Comparison of ENCODE assay signal across 8 cellular contexts in genomic region chr6:41682056-41682477, GRCh38. TPM values are rescaled to one million over a fixed set of nuclear protein-coding genes. Genes with fewer than 3 reads are reported as not detected.
A peak's percentile ranks its signal among the peaks of the same experiment; 100 is the strongest.
DNase-seq lines count a peak whose midpoint lies in the region; ATAC-seq and TF ChIP-seq lines count a peak whose summit lies in the region.

No MANE protein-coding gene starts in this region.

- peaks cover 11% of the 10 kb centered on the region for H3K27me3 ChIP-seq in IMR-90 (ENCODE audit: control insufficient read depth, insufficient read depth, low read length)
- no peaks in the 10 kb centered on the region for H3K27me3 ChIP-seq in naive thymus-derived CD4-positive, alpha-beta T cell (ENCODE audit: control insufficient read depth in 2 of 2, insufficient read depth in 2 of 2, low read length in 2 of 2)

- H3K4me3 Mint-ChIP-seq in naive thymus-derived CD4-positive, alpha-beta T cell = peak overlapping the region in 9 of 10 donors; percentile 18 to 84 (median 77)

- H3K23ac ChIP-seq in IMR-90 (ENCODE audit: low read depth, low read length) = no peak overlapping the region

- peak overlapping the region; percentile 33; the same call in 1 of the 2 replicates for H3K56ac ChIP-seq in IMR-90 (ENCODE audit: extremely low read depth, insufficient read depth, low read length)

- TF ChIP-seq POLR2A in IMR-90 (IDR thresholded peaks at IDR 0.05; ENCODE audit: low read depth, low read length) (no peak), erythroblast (IDR thresholded peaks at IDR 0.05; ENCODE audit: low read length) (no peak)

- H3K79me1 ChIP-seq in IMR-90 (ENCODE audit: low read depth in 1 of 2, low read length in 2 of 2) = no peaks in the 10 kb centered on the region

- peak overlapping the region in 4 of 9 donors; percentile 46 to 86 (median 68) for H3K27ac Mint-ChIP-seq in naive thymus-derived CD4-positive, alpha-beta T cell

- no peaks in the 10 kb centered on the region for H3K4me1 ChIP-seq in IMR-90 (ENCODE audit: control insufficient read depth, insufficient read depth, low read length)
- peaks cover 3 to 4% of the 10 kb centered on the region in 2 donors for H3K4me1 ChIP-seq in naive thymus-derived CD4-positive, alpha-beta T cell (ENCODE audit: control insufficient read depth in 2 of 2, insufficient read depth in 2 of 2, low read length in 2 of 2)

- no peak overlapping the region for H3K18ac ChIP-seq in IMR-90 (ENCODE audit: low read depth, low read length)

- DNase-seq in IMR-90 = peak; percentile 86
- peak; percentile 92 for DNase-seq in OCI-M1 (lab: John Stamatoyannopoulos, UW)
- peak; percentile 51 for DNase-seq in activated T-cell treated with anti-CD3 and anti-CD28 coated beads for 1 hour (ENCODE audit: low read depth)
- peak; percentile 77 to 81 for DNase-seq in erythroblast (lab: John Stamatoyannopoulos, UW)
- peak; percentile 33 to 71 (median 58) for DNase-seq in naive thymus-derived CD4-positive, alpha-beta T cell
- DNase-seq in stimulated activated CD8-positive, alpha-beta memory T cell treated with anti-CD3 and anti-CD28 coated beads, Interleukin-7, amount 100 ng/mL, for 4 hours (ENCODE audit: low read depth in 2 of 2) = peak; percentile 27 to 40

- H3K9ac ChIP-seq in IMR-90 (ENCODE audit: low read depth, low read length) = 0 out of 2 replicates have a peak overlapping the region, but pooled peaks have one; percentile 27

- intact Hi-C loops in IMR-90 (cut with micrococcal nuclease) = loop anchor here (1.0 to 5.0 kb wide), 6 partner anchors 79 to 610 kb away; partner anchors contain the start of genes NFYA and OARD1
- intact Hi-C loops in naive thymus-derived CD4-positive, alpha-beta T cell (cut with micrococcal nuclease) = loop anchor here (2.0 kb wide), 4 partner anchors 25 to 375 kb away; partner anchors contain the start of gene TOMM6 (in 1 of the 2)

- H3K9me1 ChIP-seq in IMR-90 (ENCODE audit: insufficient read depth, low read length) = no peaks in the 10 kb centered on the region

- dilution Hi-C loops in IMR-90 (cut with HindIII; ENCODE audit: low sequenced_read_pairs, unreplicated experiment) = no loop called here

- POLR2A ChIA-PET in IMR-90 (lab: Charles Lee; ENCODE audit: unreplicated experiment) = no interaction called here
- POLR2A ChIA-PET in naive thymus-derived CD4-positive, alpha-beta T cell (lab: Charles Lee) = no interaction called here

- H2BK20ac ChIP-seq in IMR-90 (ENCODE audit: low read depth, low read length) = no peak overlapping the region

- no peaks in the 10 kb centered on the region for H3K36me3 ChIP-seq in IMR-90 (ENCODE audit: control insufficient read depth, insufficient read depth, low read length)
- no peaks in the 10 kb centered on the region for H3K36me3 ChIP-seq in naive thymus-derived CD4-positive, alpha-beta T cell (ENCODE audit: control insufficient read depth in 2 of 3, insufficient read depth in 3 of 3, low read length in 3 of 3)

- no peak overlapping the region for H3K27ac ChIP-seq in 22Rv1
- H3K27ac ChIP-seq in IMR-90 (ENCODE audit: insufficient read depth, low read length) = no peak overlapping the region
- H3K27ac ChIP-seq in naive thymus-derived CD4-positive, alpha-beta T cell (ENCODE audit: low read depth, low read length) = no peak overlapping the region

- H3K4me2 ChIP-seq in IMR-90 (ENCODE audit: low read depth, low read length) = peak overlapping the region; percentile 57

- in situ Hi-C loops in IMR-90 (cut with MboI; ENCODE audit: low sequenced_read_pairs) = loop anchor here (5.0 kb wide), 2 partner anchors 80 to 315 kb away; no protein-coding TSS in a partner anchor

- no peak overlapping the region for H3K14ac ChIP-seq in IMR-90 (replicated peaks; ENCODE audit: low read depth, low read length)

- no peak overlapping the region for H2BK5ac ChIP-seq in IMR-90 (ENCODE audit: low read depth, low read length, poor library complexity, severe bottlenecking)

- H4K5ac ChIP-seq in IMR-90 (ENCODE audit: low read depth, low read length) = no peak overlapping the region

- H4K8ac ChIP-seq in IMR-90 (ENCODE audit: low read depth in 2 of 2, low read length in 2 of 2) = peak overlapping the region; percentile 59 to 90; a peak in 3 of 4 replicates

- H2BK15ac ChIP-seq in IMR-90 (ENCODE audit: low read depth, low read length) = peak overlapping the region; percentile 82; the same call in 1 of the 3 replicates

- peaks cover 0 to 4% (median 2%) of the 10 kb centered on the region in 5 donors for H3K27me3 Mint-ChIP-seq in naive thymus-derived CD4-positive, alpha-beta T cell

- peak overlapping the region; percentile 75 for H3K4ac ChIP-seq in IMR-90 (ENCODE audit: low read depth, low read length)

- no peak overlapping the region for H3K4me3 ChIP-seq in IMR-90 (ENCODE audit: insufficient read depth, low read depth, low read length)
- no peak overlapping the region for H3K4me3 ChIP-seq in naive thymus-derived CD4-positive, alpha-beta T cell (ENCODE audit: low read length)

- no peaks in the 10 kb centered on the region for H3K9me3 ChIP-seq in IMR-90 (ENCODE audit: control insufficient read depth, insufficient read depth, low read length)
- no peaks in the 10 kb centered on the region for H3K9me3 ChIP-seq in naive thymus-derived CD4-positive, alpha-beta T cell (ENCODE audit: control insufficient read depth in 2 of 3, low read length in 3 of 3)

- no TSS peak for BruUV-seq in IMR-90 (replicated peaks; lab: Mats Ljungman, UMichigan)

- H3K4me1 Mint-ChIP-seq in naive thymus-derived CD4-positive, alpha-beta T cell = peaks cover 0 to 15% (median 11%) of the 10 kb centered on the region in 7 donors

- 10% methylated on average over 2 of the region's 9 CpGs; no CpG with 5 or more reads in 1 of the 2 experiments for WGBS in IMR-90 (ENCODE audit: extremely low coverage in 2 of 2, insufficient read length in 1 of 2), 2 experiments

- no peaks in the 10 kb centered on the region for H3K36me3 Mint-ChIP-seq in naive thymus-derived CD4-positive, alpha-beta T cell

- no peaks in the 10 kb centered on the region for H3K9me3 Mint-ChIP-seq in naive thymus-derived CD4-positive, alpha-beta T cell

- H4K91ac ChIP-seq in IMR-90 (ENCODE audit: insufficient read depth, low read depth, low read length) = peak overlapping the region; percentile 74

- peak; percentile 59 for ATAC-seq in GM18498 (IDR thresholded peaks at IDR 0.05; ENCODE audit: unreplicated experiment)
- ATAC-seq in IMR-90 (ENCODE audit: low read depth) = peak; percentile 94
- ATAC-seq in naive thymus-derived CD4-positive, alpha-beta T cell = peak; percentile 80

- no peaks in the 10 kb centered on the region for H4K20me1 ChIP-seq in IMR-90 (ENCODE audit: insufficient read depth, low read length)

- H2AFZ ChIP-seq in IMR-90 (replicated peaks; ENCODE audit: low read length, poor library complexity) = peak overlapping the region; percentile 82

- peak overlapping the region; percentile 76 for H2AK9ac ChIP-seq in IMR-90 (replicated peaks; ENCODE audit: low read depth, low read length, poor library complexity)

- CTCF ChIA-PET in IMR-90 (lab: Yijun Ruan, JAX) = interaction anchor here (0.6 to 1.4 kb wide), 6 partner anchors 17 to 347 kb away, joined by 3 to 10 read pairs (median 4); partner anchors contain the start of gene TOMM6
- CTCF ChIA-PET in naive thymus-derived CD4-positive, alpha-beta T cell (lab: Charles Lee) = interaction anchor here (1.0 to 1.6 kb wide), 2 partner anchors 20 to 257 kb away, joined by 3 to 4 read pairs; no protein-coding TSS in a partner anchor

- no peak overlapping the region for H2AK5ac ChIP-seq in IMR-90 (ENCODE audit: low read depth, low read length)

- TF ChIP-seq CTCF in 22Rv1 (IDR thresholded peaks at IDR 0.05) (peak; percentile 91), IMR-90 (conservative IDR thresholded peaks at IDR 0.05; ENCODE audit: low read depth, low read length) (peak; percentile 96)

- peak; percentile 97 for TF ChIP-seq RAD21 in IMR-90 (IDR thresholded peaks at IDR 0.05; ENCODE audit: low read length)

- no peak overlapping the region for H2BK120ac ChIP-seq in IMR-90 (ENCODE audit: low read depth, low read length)

TF ChIP-seq in IMR-90, 13 proteins besides CTCF, POLR2A, EP300 and RAD21:
- TF ChIP-seq RCOR1 (IDR thresholded peaks at IDR 0.05; ENCODE audit: insufficient replicate concordance, low read length) (no peak), MAZ (IDR thresholded peaks at IDR 0.05; ENCODE audit: borderline replicate concordance, low read depth, low read length) (peak; percentile 70; the same call in 1 of the 2 replicates), SMC3 (IDR thresholded peaks at IDR 0.05; ENCODE audit: low read depth, low read length) (peak; percentile 94)

RNA-seq across cellular contexts. Expression of gene MDFI, which starts 43.8 kb away (rescaled TPM):
- 0.18 and 0.28 TPM in 2 replicates for total RNA-seq in IMR-90 (2012; rRNA removed)
- polyA plus RNA-seq in IMR-90 (2012; rRNA removed) = 0.29 and 0.36 TPM in 2 replicates
- 0.21 and 0.36 TPM in 2 replicates for polyA plus RNA-seq in IMR-90 (2012; cell fraction: cytosol; rRNA removed)
- 0.08 and 0.32 TPM in 2 replicates for polyA plus RNA-seq in IMR-90 (2012; cell fraction: nucleus; rRNA removed; ENCODE audit: low replicate concordance)
- not detected for total RNA-seq in naive thymus-derived CD4-positive, alpha-beta T cell
- not detected for polyA plus RNA-seq in naive thymus-derived CD4-positive, alpha-beta T cell

RNA-seq across cellular contexts. Expression of gene TFEB, which starts 53.3 kb away (rescaled TPM):
- 4.4 and 4.5 TPM in 2 replicates for total RNA-seq in IMR-90 (2012; rRNA removed)
- polyA plus RNA-seq in IMR-90 (2012; rRNA removed) = 4.7 and 4.9 TPM in 2 replicates
- polyA plus RNA-seq in IMR-90 (2012; cell fraction: cytosol; rRNA removed) = 3.7 and 4.9 TPM in 2 replicates
- 8.0 and 14.7 TPM in 2 replicates for polyA plus RNA-seq in IMR-90 (2012; cell fraction: nucleus; rRNA removed; ENCODE audit: low replicate concordance)
- 10 to 100 TPM in 3 of 5 experiments, 1 to 10 TPM in 2; 7.4 to 39.9 (median 11.8) TPM for total RNA-seq in naive thymus-derived CD4-positive, alpha-beta T cell
- 1 to 10 TPM; 2.4 to 6.0 TPM for polyA plus RNA-seq in naive thymus-derived CD4-positive, alpha-beta T cell

Comparison
In these comparisons a context has a peak if more than half of its experiments do, and no peak if none do; other contexts are left out.
1. DNase-seq: peak in every context shown above with its lines; median percentile 92 in OCI-M1; 86 in IMR-90; 79 in erythroblast; 58 in naive thymus-derived CD4-positive, alpha-beta T cell; 51 in activated T-cell treated with anti-CD3 and anti-CD28 coated beads for 1 hour; 34 in stimulated activated CD8-positive, alpha-beta memory T cell treated with anti-CD3 and anti-CD28 coated beads, Interleukin-7, amount 100 ng/mL, for 4 hours.